ENCODE assay signal across 25 cellular contexts in the genomic region with DNA sequence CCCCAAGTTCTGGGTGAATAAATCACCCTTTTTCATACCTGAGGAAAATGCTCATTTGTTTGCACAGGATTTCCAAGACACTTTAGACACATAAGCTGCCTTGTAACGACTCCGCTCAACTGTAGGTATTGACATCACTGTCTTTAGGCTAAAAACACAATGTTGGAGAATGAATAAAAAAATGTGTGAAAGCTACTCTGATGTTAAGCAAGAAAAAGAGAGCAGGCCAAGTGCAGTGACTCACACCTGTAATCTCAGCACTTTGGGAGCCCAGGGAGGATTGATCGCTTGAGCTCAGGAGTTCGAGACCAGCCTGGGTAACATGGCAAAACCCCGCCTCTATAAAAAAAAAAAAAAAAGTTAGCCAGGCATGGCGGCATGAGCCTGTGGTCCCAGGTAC. TPM values are rescaled to one million over a fixed set of nuclear protein-coding genes. Genes with fewer than 3 reads are reported as not detected.
DNase-seq lines count a peak whose midpoint lies in the region; ATAC-seq, FAIRE-seq and TF ChIP-seq lines count a peak whose summit lies in the region.
"Had no signal": no experiment of that assay in that cellular context is flagged by ENCODE, and none has a peak within 500 bp of the region (broad histone marks: within the 10 kb centered on the region; RNA-seq: fewer than 3 reads in every experiment).

No MANE protein-coding gene starts in this region.

- H2AFZ ChIP-seq in hepatocyte, result no peak overlapping the region

- no peak for FAIRE-seq in urothelium cell line (lab: Jason Lieb, UNC)

- H3K27ac ChIP-seq in hepatocyte (peak overlapping the region; percentile 88), skin epidermis (peak overlapping the region in 12 of 21 experiments; percentile 19 to 84 (median 76)), esophagus squamous epithelium (peak overlapping the region in 2 of 4 donors; percentile 90 to 91)
- H3K27ac ChIP-seq: esophagus muscularis mucosa, SJCRH30 had no signal

- no peak overlapping the region for H3K4me2 ChIP-seq in hepatocyte

- no TSS peak for BruUV-seq in Calu3 (replicated peaks; lab: Mats Ljungman, UMichigan)

- peaks cover 31% of the 10 kb centered on the region for H3K4me1 Mint-ChIP-seq in Calu3 (ENCODE audit: low read depth, unreplicated experiment)
- peaks cover 16% of the 10 kb centered on the region for H3K4me1 Mint-ChIP-seq in activated T-helper 17 cell treated with anti-CD3 and anti-CD28 coated beads, Interleukin-2, amount 50 U/mL, for 72 hours
- peaks cover 6% of the 10 kb centered on the region for H3K4me1 Mint-ChIP-seq in activated CD8-positive, alpha-beta memory T cell treated with anti-CD3 and anti-CD28 coated beads, Interleukin-2, amount 10 ng/mL, durations not matched to agents 7 days and 5 days
- peaks cover 17% of the 10 kb centered on the region for H3K4me1 Mint-ChIP-seq in activated T-cell treated with anti-CD3 and anti-CD28 coated beads, Interleukin-2, amount 50 U/mL, for 72 hours (ENCODE audit: low read depth)

- TF ChIP-seq CTCF in Calu3 (IDR thresholded peaks at IDR 0.05; ENCODE audit: unreplicated experiment) (no peak), hepatocyte (IDR thresholded peaks at IDR 0.05; ENCODE audit: poor library complexity) (no peak), esophagus squamous epithelium (IDR thresholded peaks at IDR 0.05) (no peak)

- H3K27me3 ChIP-seq in hepatocyte (no peaks in the 10 kb centered on the region), esophagus squamous epithelium (no peaks in the 10 kb centered on the region)
- H3K27me3 ChIP-seq: esophagus muscularis mucosa, SJCRH30, stomach had no signal

- no peaks in the 10 kb centered on the region for H3K79me2 ChIP-seq in hepatocyte

- intact Hi-C loops in Calu3 (cut with micrococcal nuclease; ENCODE audit: unreplicated experiment), result no loop called here
- intact Hi-C loops in esophagus squamous epithelium (cut with DNase I), result no loop called here

- TF ChIP-seq POLR2A in esophagus squamous epithelium (IDR thresholded peaks at IDR 0.05), result no peak

- peak overlapping the region; percentile 52 for H3K27ac Mint-ChIP-seq in Calu3 (ENCODE audit: unreplicated experiment)
- peak overlapping the region; percentile 64 for H3K27ac Mint-ChIP-seq in activated T-helper 17 cell treated with anti-CD3 and anti-CD28 coated beads, Interleukin-2, amount 50 U/mL, for 72 hours
- no peak overlapping the region for H3K27ac Mint-ChIP-seq in activated CD8-positive, alpha-beta memory T cell treated with anti-CD3 and anti-CD28 coated beads, Interleukin-2, amount 10 ng/mL, durations not matched to agents 7 days and 5 days
- no peak overlapping the region for H3K27ac Mint-ChIP-seq in activated T-cell treated with anti-CD3 and anti-CD28 coated beads, Interleukin-2, amount 50 U/mL, for 72 hours
- H3K27ac Mint-ChIP-seq: natural killer cell treated with Interleukin-12 subunit alpha and Interleukin-12 subunit beta and Interleukin-15 and Interleukin-18, amount 100 ng/mL, for 72 hours had no signal

- H3K9me3 ChIP-seq in hepatocyte (ENCODE audit: low read depth) (peaks cover 4% of the 10 kb centered on the region), esophagus squamous epithelium (peaks cover 0 to 12% (median 11%) of the 10 kb centered on the region in 3 donors)
- H3K9me3 ChIP-seq: prostate gland had no signal

- H3K4me3 Mint-ChIP-seq in Calu3 (ENCODE audit: low read depth, unreplicated experiment), result no peak overlapping the region
- H3K4me3 Mint-ChIP-seq in activated T-helper 17 cell treated with anti-CD3 and anti-CD28 coated beads, Interleukin-2, amount 50 U/mL, for 72 hours, result no peak overlapping the region
- no peak overlapping the region for H3K4me3 Mint-ChIP-seq in activated CD8-positive, alpha-beta memory T cell treated with anti-CD3 and anti-CD28 coated beads, Interleukin-2, amount 10 ng/mL, durations not matched to agents 7 days and 5 days
- no peak overlapping the region for H3K4me3 Mint-ChIP-seq in activated T-cell treated with anti-CD3 and anti-CD28 coated beads, Interleukin-2, amount 50 U/mL, for 72 hours
- H3K4me3 Mint-ChIP-seq: natural killer cell treated with Interleukin-12 subunit alpha and Interleukin-12 subunit beta and Interleukin-15 and Interleukin-18, amount 100 ng/mL, for 72 hours had no signal

- no peak for DNase-seq in Calu3
- DNase-seq in hepatocyte (ENCODE audit: low spot score), result no peak
- DNase-seq in activated CD8-positive, alpha-beta memory T cell treated with anti-CD3 and anti-CD28 coated beads, Interleukin-2, amount 10 ng/mL, durations not matched to agents 7 days and 5 days, result no peak
- DNase-seq in activated T-cell treated with anti-CD3 and anti-CD28 coated beads, Interleukin-2, amount 50 U/mL, for 72 hours, result no peak
- no peak for DNase-seq in esophagus squamous epithelium (lab: John Stamatoyannopoulos, UW)
- no peak for DNase-seq in urothelium cell line (ENCODE audit: low spot score)
- DNase-seq: ACHN; activated CD4-positive, alpha-beta T cell treated with anti-CD3 and anti-CD28 coated beads, Interleukin-2, amount 50 U/mL, for 1 hour; activated CD8-positive, alpha-beta memory T cell treated with anti-CD3 and anti-CD28 coated beads, Interleukin-2, amount 50 U/mL, for 48 hours; anterior cingulate cortex; cerebellar nuclear complex; GF-D8; midbrain; NCI-H1694 treated with DMSO at 0.1 percent for 48 hours; NCI-H774; SJCRH30; stimulated activated CD4-positive, alpha-beta T cell treated with anti-CD3 and anti-CD28 coated beads, Interleukin-4, amount 100 ng/mL, for 24 hours; stomach had no signal

- H3K4me1 ChIP-seq in hepatocyte (ENCODE audit: insufficient read depth), result peaks cover 25% of the 10 kb centered on the region
- peaks cover 0 to 43% (median 6%) of the 10 kb centered on the region in 3 donors for H3K4me1 ChIP-seq in esophagus squamous epithelium
- H3K4me1 ChIP-seq: esophagus muscularis mucosa, SJCRH30 had no signal

- H4K20me1 ChIP-seq in hepatocyte (ENCODE audit: insufficient read depth, poor library complexity, severe bottlenecking), result no peaks in the 10 kb centered on the region

- H3K36me3 ChIP-seq in hepatocyte (replicated peaks; ENCODE audit: insufficient read depth, low read depth) (no peaks in the 10 kb centered on the region), esophagus squamous epithelium (no peaks in the 10 kb centered on the region)
- H3K36me3 ChIP-seq: esophagus muscularis mucosa, prostate gland, SJCRH30, stomach had no signal

- no peak for ATAC-seq in activated T-helper 17 cell treated with anti-CD3 and anti-CD28 coated beads, Interleukin-2, amount 50 U/mL, for 72 hours (replicated peaks)
- no peak for ATAC-seq in activated CD8-positive, alpha-beta memory T cell treated with anti-CD3 and anti-CD28 coated beads, Interleukin-2, amount 10 ng/mL, durations not matched to agents 7 days and 5 days
- ATAC-seq in activated T-cell treated with anti-CD3 and anti-CD28 coated beads, Interleukin-2, amount 50 U/mL, for 72 hours (replicated peaks in 1 of 2), result no peak
- ATAC-seq: natural killer cell treated with Interleukin-12 subunit alpha and Interleukin-12 subunit beta and Interleukin-15 and Interleukin-18, amount 100 ng/mL, for 72 hours had no signal

- H3K4me3 ChIP-seq in hepatocyte (no peak overlapping the region), skin epidermis (no peak overlapping the region), esophagus squamous epithelium (no peak overlapping the region)
- H3K4me3 ChIP-seq: esophagus muscularis mucosa, prostate gland, SJCRH30, stomach had no signal

- no peaks in the 10 kb centered on the region for H3K9me2 ChIP-seq in hepatocyte (replicated peaks; ENCODE audit: insufficient read depth)

- peaks cover 8% of the 10 kb centered on the region for H3K36me3 Mint-ChIP-seq in Calu3 (ENCODE audit: insufficient read depth, unreplicated experiment)
- H3K36me3 Mint-ChIP-seq in activated T-helper 17 cell treated with anti-CD3 and anti-CD28 coated beads, Interleukin-2, amount 50 U/mL, for 72 hours (ENCODE audit: low read depth), result no peaks in the 10 kb centered on the region
- peaks cover 4% of the 10 kb centered on the region for H3K36me3 Mint-ChIP-seq in activated CD8-positive, alpha-beta memory T cell treated with anti-CD3 and anti-CD28 coated beads, Interleukin-2, amount 10 ng/mL, durations not matched to agents 7 days and 5 days
- H3K36me3 Mint-ChIP-seq in activated T-cell treated with anti-CD3 and anti-CD28 coated beads, Interleukin-2, amount 50 U/mL, for 72 hours (ENCODE audit: insufficient read depth in 2 of 2), result peaks cover 0 to 6% of the 10 kb centered on the region in 2 donors

- WGBS in hepatocyte (ENCODE audit: low lambda C conversion rate, missing lambda C conversion rate), result 86% methylated on average over 6 of the region's 6 CpGs
- WGBS in esophagus squamous epithelium, 2 donors, result 74 to 80% methylated on average over 5 to 6 of the region's 6 CpGs

- CTCF ChIA-PET in Calu3 (lab: Charles Lee), result interaction anchor here (0.6 to 2.0 kb wide), 5 partner anchors 16 to 211 kb away, joined by 3 to 12 read pairs (median 3); no protein-coding TSS in a partner anchor
- CTCF ChIA-PET in activated CD8-positive, alpha-beta memory T cell treated with anti-CD3 and anti-CD28 coated beads, Interleukin-2, amount 10 ng/mL, durations not matched to agents 7 days and 5 days (lab: Charles Lee), result interaction anchor here (1.1 to 8.4 kb wide), 2 partner anchors 10 to 16 kb away, joined by 5 to 84 read pairs; no protein-coding TSS in a partner anchor

- no peaks in the 10 kb centered on the region for H3K9me3 Mint-ChIP-seq in Calu3 (ENCODE audit: low read depth, unreplicated experiment)
- no peaks in the 10 kb centered on the region for H3K9me3 Mint-ChIP-seq in activated T-helper 17 cell treated with anti-CD3 and anti-CD28 coated beads, Interleukin-2, amount 50 U/mL, for 72 hours
- H3K9me3 Mint-ChIP-seq in activated CD8-positive, alpha-beta memory T cell treated with anti-CD3 and anti-CD28 coated beads, Interleukin-2, amount 10 ng/mL, durations not matched to agents 7 days and 5 days (ENCODE audit: low read depth), result peaks cover 4% of the 10 kb centered on the region
- peaks cover 6 to 7% of the 10 kb centered on the region in 2 donors for H3K9me3 Mint-ChIP-seq in activated T-cell treated with anti-CD3 and anti-CD28 coated beads, Interleukin-2, amount 50 U/mL, for 72 hours
- H3K9me3 Mint-ChIP-seq: natural killer cell treated with Interleukin-12 subunit alpha and Interleukin-12 subunit beta and Interleukin-15 and Interleukin-18, amount 100 ng/mL, for 72 hours had no signal

- H3K27me3 Mint-ChIP-seq in Calu3 (ENCODE audit: unreplicated experiment), result no peaks in the 10 kb centered on the region
- H3K27me3 Mint-ChIP-seq in activated T-helper 17 cell treated with anti-CD3 and anti-CD28 coated beads, Interleukin-2, amount 50 U/mL, for 72 hours, result no peaks in the 10 kb centered on the region
- peaks cover 23% of the 10 kb centered on the region for H3K27me3 Mint-ChIP-seq in activated CD8-positive, alpha-beta memory T cell treated with anti-CD3 and anti-CD28 coated beads, Interleukin-2, amount 10 ng/mL, durations not matched to agents 7 days and 5 days
- H3K27me3 Mint-ChIP-seq in activated T-cell treated with anti-CD3 and anti-CD28 coated beads, Interleukin-2, amount 50 U/mL, for 72 hours (ENCODE audit: low read depth), result peaks cover 7% of the 10 kb centered on the region

RNA-seq across cellular contexts. Expression of a gene that starts 11.1 kb away (rescaled TPM):
- total RNA-seq in Calu3 (2022) (16.5 and 18.9 TPM in 2 replicates), hepatocyte (25.6 and 29.6 TPM in 2 replicates), esophagus squamous epithelium (10 to 100 TPM; 17.1 to 38.3 (median 32.6) TPM)
- total RNA-seq in activated T-helper 17 cell treated with anti-CD3 and anti-CD28 coated beads, Interleukin-2, amount 50 U/mL, for 72 hours, result 10 to 100 TPM in 1 of 2 donors, 1 to 10 TPM in 1; 8.5 to 11.8 TPM
- 9.6 and 10.5 TPM in 2 replicates for polyA plus RNA-seq in hepatocyte
- 10 to 100 TPM; 11.3 to 12.0 TPM for total RNA-seq in activated CD8-positive, alpha-beta memory T cell treated with anti-CD3 and anti-CD28 coated beads, Interleukin-2, amount 10 ng/mL, durations not matched to agents 7 days and 5 days
- total RNA-seq in activated T-cell treated with anti-CD3 and anti-CD28 coated beads, Interleukin-2, amount 50 U/mL, for 72 hours, result 1 to 10 TPM; 5.1 to 6.4 TPM

RNA-seq across cellular contexts. Expression of a gene that starts 54.6 kb away (rescaled TPM):
- total RNA-seq in Calu3 (2022), result not detected in 2 replicates
- total RNA-seq in activated T-helper 17 cell treated with anti-CD3 and anti-CD28 coated beads, Interleukin-2, amount 50 U/mL, for 72 hours, result not detected
- 0.04 TPM in 1 of 2 replicates, not detected in the other for total RNA-seq in hepatocyte
- polyA plus RNA-seq in hepatocyte, result not detected in 2 replicates
- not detected for total RNA-seq in activated CD8-positive, alpha-beta memory T cell treated with anti-CD3 and anti-CD28 coated beads, Interleukin-2, amount 10 ng/mL, durations not matched to agents 7 days and 5 days
- total RNA-seq in activated T-cell treated with anti-CD3 and anti-CD28 coated beads, Interleukin-2, amount 50 U/mL, for 72 hours, result not detected
- not detected for total RNA-seq in esophagus squamous epithelium
- total RNA-seq: glomerular endothelial cell; natural killer cell treated with Interleukin-12 subunit alpha and Interleukin-12 subunit beta and Interleukin-15 and Interleukin-18, amount 100 ng/mL, for 72 hours; ureter had no signal

RNA-seq across cellular contexts. Expression of a gene that starts 58.4 kb away (rescaled TPM):
- 30.1 and 33.1 TPM in 2 replicates for total RNA-seq in Calu3 (2022)
- total RNA-seq in activated T-helper 17 cell treated with anti-CD3 and anti-CD28 coated beads, Interleukin-2, amount 50 U/mL, for 72 hours, result 10 to 100 TPM; 14.2 to 25.5 TPM
- total RNA-seq in hepatocyte, result 26.8 and 34.5 TPM in 2 replicates
- polyA plus RNA-seq in hepatocyte, result 38.9 and 52.1 TPM in 2 replicates
- 10 to 100 TPM; 19.7 to 24.9 TPM for total RNA-seq in activated CD8-positive, alpha-beta memory T cell treated with anti-CD3 and anti-CD28 coated beads, Interleukin-2, amount 10 ng/mL, durations not matched to agents 7 days and 5 days
- 10 to 100 TPM; 55.6 to 58.0 TPM for total RNA-seq in activated T-cell treated with anti-CD3 and anti-CD28 coated beads, Interleukin-2, amount 50 U/mL, for 72 hours
- total RNA-seq in esophagus squamous epithelium, result 10 to 100 TPM; 15.8 to 28.8 (median 24.0) TPM

Comparison
In these comparisons a context has a peak if more than half of its experiments do, and no peak if none do; other contexts are left out.
1. H3K27ac Mint-ChIP-seq: peak in Calu3 (single experiment) and activated T-helper 17 cell treated with anti-CD3 and anti-CD28 coated beads, Interleukin-2, amount 50 U/mL, for 72 hours (single experiment); none in activated CD8-positive, alpha-beta memory T cell treated with anti-CD3 and anti-CD28 coated beads, Interleukin-2, amount 10 ng/mL, durations not matched to agents 7 days and 5 days (single experiment) and activated T-cell treated with anti-CD3 and anti-CD28 coated beads, Interleukin-2, amount 50 U/mL, for 72 hours (single experiment).